In the genomic region with DNA sequence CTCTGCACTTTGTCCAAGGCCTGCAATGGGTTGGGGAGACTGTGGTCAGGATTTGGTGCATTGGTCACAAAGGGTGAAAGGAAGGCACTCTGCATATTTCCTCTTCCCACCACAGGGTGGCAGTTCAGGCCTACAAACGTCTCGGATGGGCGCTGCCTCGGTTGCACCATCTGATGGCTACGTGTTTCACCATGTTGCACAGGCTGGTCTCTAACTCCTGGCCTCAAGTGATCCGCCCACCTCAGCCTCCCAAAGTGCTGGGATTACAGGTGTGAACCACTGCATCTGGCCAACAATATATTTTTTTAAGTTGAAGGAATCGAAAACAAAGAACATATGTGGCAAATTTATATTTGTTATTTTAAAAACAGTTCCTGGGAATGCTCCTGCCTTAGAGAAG, we compare ENCODE assay signal across 2 cellular contexts.
A peak's percentile ranks its signal among the peaks of the same experiment; 100 is the strongest.
TF ChIP-seq lines count a peak whose summit lies in the region.

No MANE protein-coding gene starts in this region.

TF ChIP-seq in GM23338, 12 proteins besides CTCF, POLR2A, EP300 and RAD21:
- TF ChIP-seq ZNF331 (CRISPR knock-in tag; IDR thresholded peaks at IDR 0.05; ENCODE audit: low read depth) (no peak), JUNB (IDR thresholded peaks at IDR 0.05; ENCODE audit: unreplicated experiment) (no peak), CREB1 (CRISPR knock-in tag; IDR thresholded peaks at IDR 0.05; ENCODE audit: low read depth) (no peak), EZH2 (IDR thresholded peaks at IDR 0.05; ENCODE audit: low read depth, unreplicated experiment) (no peak), ETS1 (IDR thresholded peaks at IDR 0.05) (no peak), NANOG (IDR thresholded peaks at IDR 0.05; ENCODE audit: borderline replicate concordance) (no peak)
- TF ChIP-seq, protein P1, sequence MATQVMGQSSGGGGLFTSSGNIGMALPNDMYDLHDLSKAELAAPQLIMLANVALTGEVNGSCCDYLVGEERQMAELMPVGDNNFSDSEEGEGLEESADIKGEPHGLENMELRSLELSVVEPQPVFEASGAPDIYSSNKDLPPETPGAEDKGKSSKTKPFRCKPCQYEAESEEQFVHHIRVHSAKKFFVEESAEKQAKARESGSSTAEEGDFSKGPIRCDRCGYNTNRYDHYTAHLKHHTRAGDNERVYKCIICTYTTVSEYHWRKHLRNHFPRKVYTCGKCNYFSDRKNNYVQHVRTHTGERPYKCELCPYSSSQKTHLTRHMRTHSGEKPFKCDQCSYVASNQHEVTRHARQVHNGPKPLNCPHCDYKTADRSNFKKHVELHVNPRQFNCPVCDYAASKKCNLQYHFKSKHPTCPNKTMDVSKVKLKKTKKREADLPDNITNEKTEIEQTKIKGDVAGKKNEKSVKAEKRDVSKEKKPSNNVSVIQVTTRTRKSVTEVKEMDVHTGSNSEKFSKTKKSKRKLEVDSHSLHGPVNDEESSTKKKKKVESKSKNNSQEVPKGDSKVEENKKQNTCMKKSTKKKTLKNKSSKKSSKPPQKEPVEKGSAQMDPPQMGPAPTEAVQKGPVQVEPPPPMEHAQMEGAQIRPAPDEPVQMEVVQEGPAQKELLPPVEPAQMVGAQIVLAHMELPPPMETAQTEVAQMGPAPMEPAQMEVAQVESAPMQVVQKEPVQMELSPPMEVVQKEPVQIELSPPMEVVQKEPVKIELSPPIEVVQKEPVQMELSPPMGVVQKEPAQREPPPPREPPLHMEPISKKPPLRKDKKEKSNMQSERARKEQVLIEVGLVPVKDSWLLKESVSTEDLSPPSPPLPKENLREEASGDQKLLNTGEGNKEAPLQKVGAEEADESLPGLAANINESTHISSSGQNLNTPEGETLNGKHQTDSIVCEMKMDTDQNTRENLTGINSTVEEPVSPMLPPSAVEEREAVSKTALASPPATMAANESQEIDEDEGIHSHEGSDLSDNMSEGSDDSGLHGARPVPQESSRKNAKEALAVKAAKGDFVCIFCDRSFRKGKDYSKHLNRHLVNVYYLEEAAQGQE (IDR thresholded peaks at IDR 0.05; ENCODE audit: unreplicated experiment) = no peak

TF ChIP-seq in HepG2, 621 proteins besides CTCF, POLR2A, EP300 and RAD21 (continues in another document):
- TF ChIP-seq ZKSCAN5 (CRISPR knock-in tag; IDR thresholded peaks at IDR 0.05) = no peak
- no peak for TF ChIP-seq TCF7L2 (IDR thresholded peaks at IDR 0.05; ENCODE audit: low read depth, low read length)
- no peak for TF ChIP-seq CBX2 (IDR thresholded peaks at IDR 0.05; ENCODE audit: low read depth, low read length)
- TF ChIP-seq CBX2 (CRISPR knock-in tag; IDR thresholded peaks at IDR 0.05; ENCODE audit: low read depth) = no peak
- no peak for TF ChIP-seq KLF16 (CRISPR knock-in tag; IDR thresholded peaks at IDR 0.05)
- TF ChIP-seq IRF2 (CRISPR knock-in tag; IDR thresholded peaks at IDR 0.05) = 0 out of 2 replicates have a peak, but pooled peaks have one; percentile 35
- no peak for TF ChIP-seq SMAD9 (CRISPR knock-in tag; IDR thresholded peaks at IDR 0.05)
- no peak for TF ChIP-seq NKX3-1 (CRISPR knock-in tag; IDR thresholded peaks at IDR 0.05)
- no peak for TF ChIP-seq ZNF562 (CRISPR knock-in tag; IDR thresholded peaks at IDR 0.05; ENCODE audit: borderline replicate concordance)
- no peak for TF ChIP-seq PBX3 (CRISPR knock-in tag; IDR thresholded peaks at IDR 0.05; ENCODE audit: borderline replicate concordance)
- TF ChIP-seq, protein P2, sequence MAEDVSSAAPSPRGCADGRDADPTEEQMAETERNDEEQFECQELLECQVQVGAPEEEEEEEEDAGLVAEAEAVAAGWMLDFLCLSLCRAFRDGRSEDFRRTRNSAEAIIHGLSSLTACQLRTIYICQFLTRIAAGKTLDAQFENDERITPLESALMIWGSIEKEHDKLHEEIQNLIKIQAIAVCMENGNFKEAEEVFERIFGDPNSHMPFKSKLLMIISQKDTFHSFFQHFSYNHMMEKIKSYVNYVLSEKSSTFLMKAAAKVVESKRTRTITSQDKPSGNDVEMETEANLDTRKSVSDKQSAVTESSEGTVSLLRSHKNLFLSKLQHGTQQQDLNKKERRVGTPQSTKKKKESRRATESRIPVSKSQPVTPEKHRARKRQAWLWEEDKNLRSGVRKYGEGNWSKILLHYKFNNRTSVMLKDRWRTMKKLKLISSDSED (CRISPR knock-in tag; IDR thresholded peaks at IDR 0.05) = no peak
- no peak for TF ChIP-seq ZBTB7A (CRISPR knock-in tag; IDR thresholded peaks at IDR 0.05)
- peak; percentile 90 for TF ChIP-seq SMC3 (IDR thresholded peaks at IDR 0.05; ENCODE audit: low read length)
- TF ChIP-seq RORA (CRISPR knock-in tag; IDR thresholded peaks at IDR 0.05) = no peak
- no peak for TF ChIP-seq SNRNP70 (IDR thresholded peaks at IDR 0.05; ENCODE audit: low read depth, low read length)
- TF ChIP-seq, protein P3, sequence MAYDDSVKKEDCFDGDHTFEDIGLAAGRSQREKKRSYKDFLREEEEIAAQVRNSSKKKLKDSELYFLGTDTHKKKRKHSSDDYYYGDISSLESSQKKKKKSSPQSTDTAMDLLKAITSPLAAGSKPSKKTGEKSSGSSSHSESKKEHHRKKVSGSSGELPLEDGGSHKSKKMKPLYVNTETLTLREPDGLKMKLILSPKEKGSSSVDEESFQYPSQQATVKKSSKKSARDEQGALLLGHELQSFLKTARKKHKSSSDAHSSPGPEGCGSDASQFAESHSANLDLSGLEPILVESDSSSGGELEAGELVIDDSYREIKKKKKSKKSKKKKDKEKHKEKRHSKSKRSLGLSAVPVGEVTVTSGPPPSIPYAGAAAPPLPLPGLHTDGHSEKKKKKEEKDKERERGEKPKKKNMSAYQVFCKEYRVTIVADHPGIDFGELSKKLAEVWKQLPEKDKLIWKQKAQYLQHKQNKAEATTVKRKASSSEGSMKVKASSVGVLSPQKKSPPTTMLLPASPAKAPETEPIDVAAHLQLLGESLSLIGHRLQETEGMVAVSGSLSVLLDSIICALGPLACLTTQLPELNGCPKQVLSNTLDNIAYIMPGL (CRISPR knock-in tag; IDR thresholded peaks at IDR 0.05; ENCODE audit: borderline replicate concordance in 1 of 2, low read depth in 1 of 2) = peak in 1 of 2 experiments; percentile 77; a peak in 2 of 4 replicates
- TF ChIP-seq ZNF143 (CRISPR knock-in tag; IDR thresholded peaks at IDR 0.05) = no peak
- TF ChIP-seq, protein P4, sequence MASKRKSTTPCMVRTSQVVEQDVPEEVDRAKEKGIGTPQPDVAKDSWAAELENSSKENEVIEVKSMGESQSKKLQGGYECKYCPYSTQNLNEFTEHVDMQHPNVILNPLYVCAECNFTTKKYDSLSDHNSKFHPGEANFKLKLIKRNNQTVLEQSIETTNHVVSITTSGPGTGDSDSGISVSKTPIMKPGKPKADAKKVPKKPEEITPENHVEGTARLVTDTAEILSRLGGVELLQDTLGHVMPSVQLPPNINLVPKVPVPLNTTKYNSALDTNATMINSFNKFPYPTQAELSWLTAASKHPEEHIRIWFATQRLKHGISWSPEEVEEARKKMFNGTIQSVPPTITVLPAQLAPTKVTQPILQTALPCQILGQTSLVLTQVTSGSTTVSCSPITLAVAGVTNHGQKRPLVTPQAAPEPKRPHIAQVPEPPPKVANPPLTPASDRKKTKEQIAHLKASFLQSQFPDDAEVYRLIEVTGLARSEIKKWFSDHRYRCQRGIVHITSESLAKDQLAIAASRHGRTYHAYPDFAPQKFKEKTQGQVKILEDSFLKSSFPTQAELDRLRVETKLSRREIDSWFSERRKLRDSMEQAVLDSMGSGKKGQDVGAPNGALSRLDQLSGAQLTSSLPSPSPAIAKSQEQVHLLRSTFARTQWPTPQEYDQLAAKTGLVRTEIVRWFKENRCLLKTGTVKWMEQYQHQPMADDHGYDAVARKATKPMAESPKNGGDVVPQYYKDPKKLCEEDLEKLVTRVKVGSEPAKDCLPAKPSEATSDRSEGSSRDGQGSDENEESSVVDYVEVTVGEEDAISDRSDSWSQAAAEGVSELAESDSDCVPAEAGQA (IDR thresholded peaks at IDR 0.05; ENCODE audit: low read depth) = no peak
- TF ChIP-seq, protein P4 (CRISPR knock-in tag; IDR thresholded peaks at IDR 0.05; ENCODE audit: borderline replicate concordance) = no peak
- no peak for TF ChIP-seq CCDC6 (CRISPR knock-in tag; IDR thresholded peaks at IDR 0.05)
- no peak for TF ChIP-seq SIX1 (CRISPR knock-in tag; IDR thresholded peaks at IDR 0.05; ENCODE audit: borderline replicate concordance)
- TF ChIP-seq RAD51 (IDR thresholded peaks at IDR 0.05; ENCODE audit: borderline replicate concordance) = no peak
- no peak for TF ChIP-seq ZSCAN9 (CRISPR knock-in tag; IDR thresholded peaks at IDR 0.05; ENCODE audit: borderline replicate concordance)
- no peak for TF ChIP-seq SPEN (CRISPR knock-in tag; IDR thresholded peaks at IDR 0.05; ENCODE audit: low read depth)
- TF ChIP-seq BCLAF1 (IDR thresholded peaks at IDR 0.05) = no peak
- TF ChIP-seq ADNP (CRISPR knock-in tag; IDR thresholded peaks at IDR 0.05) = no peak
- no peak for TF ChIP-seq ZNF20 (CRISPR knock-in tag; IDR thresholded peaks at IDR 0.05)
- no peak for TF ChIP-seq FIP1L1 (IDR thresholded peaks at IDR 0.05; ENCODE audit: borderline replicate concordance, insufficient read depth, low read depth, low read length)
- TF ChIP-seq ZNF652 (CRISPR knock-in tag; IDR thresholded peaks at IDR 0.05; ENCODE audit: borderline replicate concordance, low read depth) = 0 out of 2 replicates have a peak, but pooled peaks have one; percentile 15
- TF ChIP-seq KDM5B (CRISPR knock-in tag; IDR thresholded peaks at IDR 0.05; ENCODE audit: borderline replicate concordance) = 0 out of 2 replicates have a peak, but pooled peaks have one; percentile 24
- peak; percentile 85 for TF ChIP-seq CEBPG (CRISPR knock-in tag; IDR thresholded peaks at IDR 0.05)
- TF ChIP-seq ZNF224 (CRISPR knock-in tag; IDR thresholded peaks at IDR 0.05) = no peak
- TF ChIP-seq FOXJ3 (CRISPR knock-in tag; IDR thresholded peaks at IDR 0.05; ENCODE audit: borderline replicate concordance) = no peak
- TF ChIP-seq GATAD2A (CRISPR knock-in tag; IDR thresholded peaks at IDR 0.05) = peak; percentile 35; the same call in 1 of the 2 replicates
- no peak for TF ChIP-seq SOX6 (IDR thresholded peaks at IDR 0.05)
- 0 out of 2 replicates have a peak, but pooled peaks have one; percentile 21 for TF ChIP-seq SOX6 (CRISPR knock-in tag; IDR thresholded peaks at IDR 0.05)
- no peak for TF ChIP-seq ZNF331 (CRISPR knock-in tag; IDR thresholded peaks at IDR 0.05)
- TF ChIP-seq TARDBP (CRISPR knock-in tag; IDR thresholded peaks at IDR 0.05) = no peak; the same call in 1 of the 2 replicates
